ENCODE assay signal across 28 cellular contexts in genomic region chr10:88657901-88658300, GRCh38. TPM values are rescaled to one million over a fixed set of nuclear protein-coding genes. Genes with fewer than 3 reads are reported as not detected.
DNase-seq lines count a peak whose midpoint lies in the region; ATAC-seq, FAIRE-seq and TF ChIP-seq lines count a peak whose summit lies in the region.
"Had no signal": no experiment of that assay in that cellular context is flagged by ENCODE, and none has a peak within 500 bp of the region (broad histone marks: within the 10 kb centered on the region; RNA-seq: fewer than 3 reads in every experiment).

No MANE protein-coding gene starts in this region.

- no peak for FAIRE-seq in astrocyte (lab: Jason Lieb, UNC)
- FAIRE-seq: kidney, TTC549 had no signal

- H3K36me3 Mint-ChIP-seq in astrocyte (ENCODE audit: low read depth, unreplicated experiment) (no peaks in the 10 kb centered on the region), CD14-positive monocyte (no peaks in the 10 kb centered on the region)
- H3K36me3 Mint-ChIP-seq: IgD-negative memory B cell, memory B cell, T-cell had no signal

- H3K4me1 Mint-ChIP-seq in astrocyte (ENCODE audit: low read depth, unreplicated experiment): peaks cover 12% of the 10 kb centered on the region
- H3K4me1 Mint-ChIP-seq in CD14-positive monocyte: peaks cover 2% of the 10 kb centered on the region
- H3K4me1 Mint-ChIP-seq: central memory CD8-positive, alpha-beta T cell; GM23338; IgD-negative memory B cell; memory B cell; T-cell had no signal

- TF ChIP-seq CTCF in mammary epithelial cell (conservative IDR thresholded peaks at IDR 0.05 in 1 of 2, IDR thresholded peaks at IDR 0.05 in 1 of 2; ENCODE audit: extremely low read depth in 1 of 2, insufficient read depth in 1 of 2, low read depth in 1 of 2, low read length in 2 of 2) (no peak), breast epithelium (IDR thresholded peaks at IDR 0.05) (no peak), astrocyte (IDR thresholded peaks at IDR 0.05; ENCODE audit: insufficient read depth, low read depth, low read length) (no peak), foreskin keratinocyte (conservative IDR thresholded peaks at IDR 0.05) (no peak), CD14-positive monocyte (IDR thresholded peaks at IDR 0.05) (no peak)

- intact Hi-C loops in mammary epithelial cell (cut with micrococcal nuclease) (no loop called here), breast epithelium (cut with DNase I; ENCODE audit: low total_unique reads) (no loop called here), CD14-positive monocyte (cut with micrococcal nuclease) (no loop called here)

- H3K9me3 ChIP-seq in mammary epithelial cell (replicated peaks; ENCODE audit: insufficient read depth, low read length) (no peaks in the 10 kb centered on the region), breast epithelium (no peaks in the 10 kb centered on the region), astrocyte (ENCODE audit: insufficient read depth, low read depth, low read length) (no peaks in the 10 kb centered on the region)
- H3K9me3 ChIP-seq: adrenal gland, BLaER1, gastroesophageal sphincter, upper lobe of left lung had no signal

- H3K4me2 ChIP-seq in mammary epithelial cell (ENCODE audit: insufficient read depth, low read depth, low read length) (peak overlapping the region; percentile 35), astrocyte (ENCODE audit: low read length) (no peak overlapping the region)
- H3K4me2 ChIP-seq: BLaER1, GM23338 had no signal

- H3K4me3 ChIP-seq in mammary epithelial cell (replicated peaks in 1 of 3; ENCODE audit: insufficient read depth in 1 of 3, low read depth in 2 of 3, low read length in 3 of 3) (no peak overlapping the region), breast epithelium (no peak overlapping the region), astrocyte (ENCODE audit: insufficient read depth, low read depth, low read length) (no peak overlapping the region)
- H3K4me3 ChIP-seq: adrenal gland, BLaER1, gastroesophageal sphincter, GM23338, upper lobe of left lung had no signal

- no peaks in the 10 kb centered on the region for H3K9me3 Mint-ChIP-seq in astrocyte (ENCODE audit: unreplicated experiment)
- H3K9me3 Mint-ChIP-seq in CD14-positive monocyte: peaks cover 0 to 3% (median 1%) of the 10 kb centered on the region in 7 donors
- H3K9me3 Mint-ChIP-seq: central memory CD8-positive, alpha-beta T cell; GM23338; T-cell had no signal

- dilution Hi-C loops in mammary epithelial cell (cut with HindIII; ENCODE audit: low sequenced_read_pairs): no loop called here

- BruUV-seq in mammary epithelial cell (replicated peaks; lab: Mats Ljungman, UMichigan): no TSS peak

- 0% methylated on average over 1 of the region's 1 CpG for WGBS in mammary epithelial cell (ENCODE audit: low coverage, missing lambda C conversion rate)

- H3K4me1 ChIP-seq in mammary epithelial cell (ENCODE audit: insufficient read depth, low read length) (peaks cover 10% of the 10 kb centered on the region), breast epithelium (no peaks in the 10 kb centered on the region), astrocyte (ENCODE audit: insufficient read depth, low read length) (peaks cover 3% of the 10 kb centered on the region), foreskin keratinocyte (peaks cover 12% of the 10 kb centered on the region)
- H3K4me1 ChIP-seq: adrenal gland, gastroesophageal sphincter, upper lobe of left lung had no signal

- no peak for TF ChIP-seq POLR2A in breast epithelium (IDR thresholded peaks at IDR 0.05)

- H3K27ac ChIP-seq in mammary epithelial cell (ENCODE audit: insufficient read depth, low read depth, low read length) (no peak overlapping the region), breast epithelium (no peak overlapping the region), astrocyte (ENCODE audit: low read depth, low read length) (no peak overlapping the region), foreskin keratinocyte (peak overlapping the region; percentile 18)
- H3K27ac ChIP-seq: adrenal gland, BLaER1, gastroesophageal sphincter, upper lobe of left lung had no signal

- DNase-seq in mammary epithelial cell (peak; percentile 81), breast epithelium (ENCODE audit: low spot score in 2 of 2) (no peak), astrocyte (ENCODE audit: low read depth) (peak; percentile 67), foreskin keratinocyte (peak; percentile 58 to 83), stromal cell of bone marrow (ENCODE audit: low read depth) (peak; percentile 49), CD14-positive monocyte (ENCODE audit: low spot score) (no peak), OCI-M1 (lab: John Stamatoyannopoulos, UW) (no peak), iPS-NIHi7 (ENCODE audit: extremely low spot score) (no peak)
- DNase-seq: 8988T; activated CD4-positive, alpha-beta T cell treated with anti-CD3 and anti-CD28 coated beads for 1 hour; activated CD8-positive, alpha-beta T cell treated with anti-CD3 and anti-CD28 coated beads, Interleukin-2, amount 10 ng/mL, durations not matched to agents 7 days and 5 days; activated gamma-delta T cell treated with Interleukin-2 at 50 U/mL for 16 hours; adrenal gland; kidney; MM.1S; NCI-H1417 treated with DMSO at 0.1 percent for 48 hours; PC-3; retina; SIG-M5; T-cell; upper lobe of left lung had no signal

- no peaks in the 10 kb centered on the region for H3K27me3 ChIP-seq in mammary epithelial cell (ENCODE audit: insufficient read depth, low read length)
- H3K27me3 ChIP-seq in breast epithelium: no peaks in the 10 kb centered on the region
- no peaks in the 10 kb centered on the region for H3K27me3 ChIP-seq in astrocyte (ENCODE audit: insufficient read depth, low read length)
- H3K27me3 ChIP-seq in foreskin keratinocyte: no peaks in the 10 kb centered on the region
- H3K27me3 ChIP-seq: adrenal gland, BLaER1, gastroesophageal sphincter, upper lobe of left lung had no signal

- H3K27ac Mint-ChIP-seq in astrocyte (ENCODE audit: unreplicated experiment) (no peak overlapping the region), CD14-positive monocyte (no peak overlapping the region)
- H3K27ac Mint-ChIP-seq: activated CD8-positive, alpha-beta T cell treated with anti-CD3 and anti-CD28 coated beads, Interleukin-2, amount 10 ng/mL, durations not matched to agents 7 days and 5 days; GM23338; memory B cell; T-cell had no signal

- H3K9ac ChIP-seq in mammary epithelial cell (ENCODE audit: insufficient read depth, low read length) (no peak overlapping the region), astrocyte (ENCODE audit: low read length) (no peak overlapping the region)
- H3K9ac ChIP-seq: BLaER1 had no signal

- peak overlapping the region; percentile 42 for H2AFZ ChIP-seq in mammary epithelial cell (ENCODE audit: low read depth, low read length)
- H2AFZ ChIP-seq in astrocyte (ENCODE audit: low read depth, low read length): no peak overlapping the region
- H2AFZ ChIP-seq: GM23338 had no signal

- H3K4me3 Mint-ChIP-seq in astrocyte (ENCODE audit: unreplicated experiment): no peak overlapping the region
- H3K4me3 Mint-ChIP-seq in CD14-positive monocyte: no peak overlapping the region
- H3K4me3 Mint-ChIP-seq: activated CD8-positive, alpha-beta T cell treated with anti-CD3 and anti-CD28 coated beads, Interleukin-2, amount 10 ng/mL, durations not matched to agents 7 days and 5 days; central memory CD8-positive, alpha-beta T cell; GM23338; IgD-negative memory B cell; memory B cell; T-cell had no signal

- H4K20me1 ChIP-seq in mammary epithelial cell (ENCODE audit: insufficient read depth, low read length): no peaks in the 10 kb centered on the region
- no peaks in the 10 kb centered on the region for H4K20me1 ChIP-seq in astrocyte (ENCODE audit: insufficient read depth, low read length)
- H4K20me1 ChIP-seq: BLaER1 had no signal

- CTCF ChIA-PET in mammary epithelial cell (lab: Charles Lee; ENCODE audit: low non-redundant PET): no interaction called here

- H3K27me3 Mint-ChIP-seq in astrocyte (ENCODE audit: low read depth, unreplicated experiment): no peaks in the 10 kb centered on the region
- H3K27me3 Mint-ChIP-seq in CD14-positive monocyte (ENCODE audit: low read depth in 3 of 3): peaks cover 0 to 1% (median 0%) of the 10 kb centered on the region in 3 donors
- H3K27me3 Mint-ChIP-seq: IgD-negative memory B cell had no signal

- ATAC-seq in foreskin keratinocyte: peak; percentile 96
- ATAC-seq: activated CD8-positive, alpha-beta T cell treated with anti-CD3 and anti-CD28 coated beads, Interleukin-2, amount 10 ng/mL, durations not matched to agents 7 days and 5 days; gastroesophageal sphincter; GM23338; PC-3; T-cell had no signal

- in situ Hi-C loops in mammary epithelial cell (cut with MboI; ENCODE audit: low sequenced_read_pairs in 2 of 2): no loop called here

- H3K79me2 ChIP-seq in mammary epithelial cell (ENCODE audit: insufficient read depth, low read length) (no peaks in the 10 kb centered on the region), astrocyte (ENCODE audit: insufficient read depth, low read length) (no peaks in the 10 kb centered on the region)

- H3K36me3 ChIP-seq in mammary epithelial cell (ENCODE audit: insufficient read depth, low read length) (no peaks in the 10 kb centered on the region), breast epithelium (no peaks in the 10 kb centered on the region), astrocyte (ENCODE audit: insufficient read depth, low read length) (no peaks in the 10 kb centered on the region)
- H3K36me3 ChIP-seq: adrenal gland, BLaER1, gastroesophageal sphincter, upper lobe of left lung had no signal

RNA-seq across cellular contexts. Expression of gene LIPF, which starts 6.3 kb away (rescaled TPM):
- total RNA-seq in mammary epithelial cell (not detected), breast epithelium (not detected), astrocyte (not detected in 2 replicates), foreskin keratinocyte (not detected in 2 replicates)
- polyA plus RNA-seq in mammary epithelial cell (not detected), foreskin keratinocyte (not detected in 2 replicates), CD14-positive monocyte (not detected)
- polyA minus RNA-seq in mammary epithelial cell: not detected
- total RNA-seq: activated CD8-positive, alpha-beta T cell treated with anti-CD3 and anti-CD28 coated beads, Interleukin-2, amount 10 ng/mL, durations not matched to agents 7 days and 5 days; gastroesophageal sphincter; GM23338; kidney; PC-3; T-cell; upper lobe of left lung had no signal
- polyA plus RNA-seq: GM23338, IgD-negative memory B cell had no signal

RNA-seq across cellular contexts. Expression of gene LIPK, which starts 48.1 kb away (rescaled TPM):
- total RNA-seq in mammary epithelial cell: not detected
- polyA plus RNA-seq in mammary epithelial cell: 0.31 TPM
- not detected for polyA minus RNA-seq in mammary epithelial cell
- 1 to 10 TPM in 1 of 3 donors, under 1 TPM in 1, not detected in 1; 0.66 to 3.2 TPM for total RNA-seq in breast epithelium
- not detected in 2 replicates for total RNA-seq in astrocyte
- not detected in 2 replicates for total RNA-seq in foreskin keratinocyte
- not detected in 2 replicates for polyA plus RNA-seq in foreskin keratinocyte
- not detected for polyA plus RNA-seq in CD14-positive monocyte
- total RNA-seq: activated CD8-positive, alpha-beta T cell treated with anti-CD3 and anti-CD28 coated beads, Interleukin-2, amount 10 ng/mL, durations not matched to agents 7 days and 5 days; adrenal gland; gastroesophageal sphincter; GM23338; kidney; PC-3; T-cell; upper lobe of left lung had no signal
- polyA plus RNA-seq: adrenal gland, GM23338, IgD-negative memory B cell had no signal

Comparison
In these comparisons a context has a peak if more than half of its experiments do, and no peak if none do; other contexts are left out.
1. DNase-seq: peak in mammary epithelial cell (single experiment), astrocyte (single experiment), foreskin keratinocyte (2 of 2) and stromal cell of bone marrow (single experiment); none in breast epithelium (0 of 2), CD14-positive monocyte (single experiment), OCI-M1 (single experiment) and iPS-NIHi7 (single experiment).